In genomic region chr20:19964289-19965263, GRCh38 we compare ENCODE assay signal across 1 cellular context.
TF ChIP-seq lines count a peak whose summit lies in the region.

No MANE protein-coding gene starts in this region.

TF ChIP-seq in HepG2, 621 proteins besides CTCF, POLR2A, EP300 and RAD21 (continued from another document and continues in another):
- TF ChIP-seq PRDM15 (CRISPR knock-in tag; IDR thresholded peaks at IDR 0.05), result peak; percentile 70; the same call in 1 of the 2 replicates
- TF ChIP-seq STAT5B (CRISPR knock-in tag; IDR thresholded peaks at IDR 0.05), result peak; percentile 98
- peak; percentile 98 for TF ChIP-seq ZNF841 (CRISPR knock-in tag; IDR thresholded peaks at IDR 0.05; ENCODE audit: borderline replicate concordance)
- TF ChIP-seq ELF4 (CRISPR knock-in tag; IDR thresholded peaks at IDR 0.05; ENCODE audit: borderline replicate concordance), result peak; percentile 93
- TF ChIP-seq ZNF562 (CRISPR knock-in tag; IDR thresholded peaks at IDR 0.05; ENCODE audit: borderline replicate concordance), result peak; percentile 78; the same call in 1 of the 2 replicates
- peak; percentile 99 for TF ChIP-seq ZBTB26 (CRISPR knock-in tag; IDR thresholded peaks at IDR 0.05; ENCODE audit: borderline replicate concordance)
- no peak for TF ChIP-seq CCAR2 (optimal IDR thresholded peaks at IDR 0.05; ENCODE audit: low read depth, low read length)
- peak; percentile 29; the same call in 1 of the 2 replicates for TF ChIP-seq MAZ (IDR thresholded peaks at IDR 0.05; ENCODE audit: borderline replicate concordance, low read depth, low read length)
- peak; percentile 100 for TF ChIP-seq MAZ (CRISPR knock-in tag; IDR thresholded peaks at IDR 0.05; ENCODE audit: low read depth)
- TF ChIP-seq HES4 (CRISPR knock-in tag; IDR thresholded peaks at IDR 0.05; ENCODE audit: borderline replicate concordance), result peak; percentile 100
- peak; percentile 97 for TF ChIP-seq GFI1 (CRISPR knock-in tag; IDR thresholded peaks at IDR 0.05; ENCODE audit: borderline replicate concordance)
- peak; percentile 100 for TF ChIP-seq CREB3 (CRISPR knock-in tag; IDR thresholded peaks at IDR 0.05)
- TF ChIP-seq EHMT2 (IDR thresholded peaks at IDR 0.05; ENCODE audit: borderline replicate concordance, low read depth, low read length), result peak; percentile 83; the same call in 1 of the 2 replicates
- peak; percentile 100 for TF ChIP-seq SAFB2 (CRISPR knock-in tag; IDR thresholded peaks at IDR 0.05; ENCODE audit: borderline replicate concordance, low read depth)
- TF ChIP-seq MYC (CRISPR knock-in tag; IDR thresholded peaks at IDR 0.05; ENCODE audit: borderline replicate concordance), result peak; percentile 100
- peak; percentile 100 for TF ChIP-seq ZNF350 (CRISPR knock-in tag; IDR thresholded peaks at IDR 0.05; ENCODE audit: borderline replicate concordance, low read depth)
- peak; percentile 91; the same call in 1 of the 2 replicates for TF ChIP-seq ZNF850 (CRISPR knock-in tag; conservative IDR thresholded peaks at IDR 0.05)
- peak; percentile 98 for TF ChIP-seq KMT2B (CRISPR knock-in tag; IDR thresholded peaks at IDR 0.05)
- TF ChIP-seq DDIT3 (CRISPR knock-in tag; IDR thresholded peaks at IDR 0.05), result no peak
- peak; percentile 98 for TF ChIP-seq HMGXB3 (CRISPR knock-in tag; IDR thresholded peaks at IDR 0.05; ENCODE audit: borderline replicate concordance)
- peak; percentile 100 for TF ChIP-seq STAT6 (CRISPR knock-in tag; IDR thresholded peaks at IDR 0.05; ENCODE audit: borderline replicate concordance)
- TF ChIP-seq ZNF7 (CRISPR knock-in tag; IDR thresholded peaks at IDR 0.05), result peak; percentile 74; the same call in 1 of the 2 replicates
- TF ChIP-seq TBX3 (IDR thresholded peaks at IDR 0.05; ENCODE audit: borderline replicate concordance), result peak; percentile 16; the same call in 1 of the 2 replicates
- TF ChIP-seq ZNF589 (CRISPR knock-in tag; conservative IDR thresholded peaks at IDR 0.05), result peak; percentile 100
- peak; percentile 91 for TF ChIP-seq PAWR (CRISPR knock-in tag; IDR thresholded peaks at IDR 0.05; ENCODE audit: borderline replicate concordance)
- peak; percentile 100 for TF ChIP-seq ZNF713 (CRISPR knock-in tag; IDR thresholded peaks at IDR 0.05)
- TF ChIP-seq ZNF574 (CRISPR knock-in tag; IDR thresholded peaks at IDR 0.05), result peak; percentile 97
- peak; percentile 100 for TF ChIP-seq ZNF552 (CRISPR knock-in tag; IDR thresholded peaks at IDR 0.05; ENCODE audit: borderline replicate concordance)
- TF ChIP-seq NFATC3 (CRISPR knock-in tag; IDR thresholded peaks at IDR 0.05), result peak; percentile 99
- TF ChIP-seq ZNF430 (CRISPR knock-in tag; IDR thresholded peaks at IDR 0.05), result peak; percentile 100
- TF ChIP-seq FOXK1 (CRISPR knock-in tag; IDR thresholded peaks at IDR 0.05; ENCODE audit: borderline replicate concordance, low read depth), result peak; percentile 100
- TF ChIP-seq MLXIP (CRISPR knock-in tag; IDR thresholded peaks at IDR 0.05; ENCODE audit: borderline replicate concordance), result peak; percentile 100
- TF ChIP-seq DZIP1 (CRISPR knock-in tag; IDR thresholded peaks at IDR 0.05), result peak; percentile 100
- TF ChIP-seq SNAI1 (CRISPR knock-in tag; IDR thresholded peaks at IDR 0.05; ENCODE audit: borderline replicate concordance), result peak; percentile 100
